ENCODE assay signal across 1 cellular context in the genomic region with DNA sequence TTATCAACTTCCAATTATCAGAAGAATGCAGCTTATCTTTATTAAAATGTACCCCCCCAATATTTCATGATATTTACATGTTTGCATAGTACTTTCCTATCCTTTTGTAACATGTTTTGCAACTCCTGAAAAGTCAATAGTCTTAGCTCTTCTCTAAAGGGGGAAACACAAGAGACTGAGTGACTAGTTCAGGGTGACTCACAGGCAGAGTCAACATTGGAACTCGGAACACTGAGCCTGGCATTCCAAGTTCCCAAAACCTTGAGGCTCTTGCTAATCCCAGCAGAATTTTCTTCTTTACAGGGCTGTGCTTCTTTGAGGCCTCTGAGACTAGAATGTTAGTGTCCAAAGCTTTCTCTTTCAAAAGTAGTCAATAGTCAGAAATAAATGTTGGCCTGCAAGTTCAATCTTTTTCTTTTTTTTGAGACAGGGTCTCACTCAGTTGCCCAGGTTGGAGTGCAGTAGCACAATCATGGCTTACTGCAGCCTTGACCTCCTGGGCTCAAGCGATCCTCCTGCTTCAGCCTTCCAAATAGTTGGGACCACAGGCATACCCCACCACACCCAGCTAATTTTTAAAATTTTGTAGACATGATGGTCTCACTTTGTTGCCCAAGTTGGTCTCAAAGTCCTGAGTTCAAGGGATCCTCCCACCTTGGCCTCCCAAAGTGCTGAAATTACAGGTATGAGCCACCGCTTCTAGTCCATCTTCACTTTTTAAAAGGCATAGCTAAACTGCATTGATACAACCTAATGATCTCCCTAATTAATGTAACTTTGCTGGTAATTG.
TF ChIP-seq lines count a peak whose summit lies in the region.

No MANE protein-coding gene starts in this region.

TF ChIP-seq in HepG2, 621 proteins besides CTCF, POLR2A, EP300 and RAD21 (continued from another document and continues in another):
- no peak for TF ChIP-seq TCF12 (IDR thresholded peaks at IDR 0.05)
- no peak for TF ChIP-seq TCF12 (CRISPR knock-in tag; IDR thresholded peaks at IDR 0.05)
- 0 out of 2 replicates have a peak, but pooled peaks have one; percentile 47 for TF ChIP-seq ZNF224 (CRISPR knock-in tag; IDR thresholded peaks at IDR 0.05)
- TF ChIP-seq NCOA1 (CRISPR knock-in tag; IDR thresholded peaks at IDR 0.05) = peak; percentile 92; the same call in 1 of the 2 replicates
- TF ChIP-seq ETV5 (CRISPR knock-in tag; IDR thresholded peaks at IDR 0.05; ENCODE audit: borderline replicate concordance) = peak; percentile 75; the same call in 1 of the 2 replicates
- TF ChIP-seq, protein P1, sequence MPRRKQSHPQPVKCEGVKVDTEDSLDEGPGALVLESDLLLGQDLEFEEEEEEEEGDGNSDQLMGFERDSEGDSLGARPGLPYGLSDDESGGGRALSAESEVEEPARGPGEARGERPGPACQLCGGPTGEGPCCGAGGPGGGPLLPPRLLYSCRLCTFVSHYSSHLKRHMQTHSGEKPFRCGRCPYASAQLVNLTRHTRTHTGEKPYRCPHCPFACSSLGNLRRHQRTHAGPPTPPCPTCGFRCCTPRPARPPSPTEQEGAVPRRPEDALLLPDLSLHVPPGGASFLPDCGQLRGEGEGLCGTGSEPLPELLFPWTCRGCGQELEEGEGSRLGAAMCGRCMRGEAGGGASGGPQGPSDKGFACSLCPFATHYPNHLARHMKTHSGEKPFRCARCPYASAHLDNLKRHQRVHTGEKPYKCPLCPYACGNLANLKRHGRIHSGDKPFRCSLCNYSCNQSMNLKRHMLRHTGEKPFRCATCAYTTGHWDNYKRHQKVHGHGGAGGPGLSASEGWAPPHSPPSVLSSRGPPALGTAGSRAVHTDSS (CRISPR knock-in tag; conservative IDR thresholded peaks at IDR 0.05) = no peak
- TF ChIP-seq ZNF468 (CRISPR knock-in tag; IDR thresholded peaks at IDR 0.05) = no peak
- TF ChIP-seq KLF6 (CRISPR knock-in tag; IDR thresholded peaks at IDR 0.05) = peak; percentile 71; the same call in 1 of the 2 replicates
- TF ChIP-seq NFE2L1 (CRISPR knock-in tag; IDR thresholded peaks at IDR 0.05; ENCODE audit: borderline replicate concordance) = no peak
- peak; percentile 97 for TF ChIP-seq JUN (CRISPR knock-in tag; IDR thresholded peaks at IDR 0.05)
- TF ChIP-seq ZSCAN29 (CRISPR knock-in tag; conservative IDR thresholded peaks at IDR 0.05) = peak; percentile 50; the same call in 1 of the 2 replicates
- peak; percentile 91 for TF ChIP-seq BCL6 (CRISPR knock-in tag; IDR thresholded peaks at IDR 0.05)
- TF ChIP-seq RARG (CRISPR knock-in tag; IDR thresholded peaks at IDR 0.05; ENCODE audit: low read depth) = no peak
- TF ChIP-seq ELF4 (CRISPR knock-in tag; IDR thresholded peaks at IDR 0.05; ENCODE audit: borderline replicate concordance) = peak; percentile 66; the same call in 1 of the 2 replicates
- TF ChIP-seq, protein P2, sequence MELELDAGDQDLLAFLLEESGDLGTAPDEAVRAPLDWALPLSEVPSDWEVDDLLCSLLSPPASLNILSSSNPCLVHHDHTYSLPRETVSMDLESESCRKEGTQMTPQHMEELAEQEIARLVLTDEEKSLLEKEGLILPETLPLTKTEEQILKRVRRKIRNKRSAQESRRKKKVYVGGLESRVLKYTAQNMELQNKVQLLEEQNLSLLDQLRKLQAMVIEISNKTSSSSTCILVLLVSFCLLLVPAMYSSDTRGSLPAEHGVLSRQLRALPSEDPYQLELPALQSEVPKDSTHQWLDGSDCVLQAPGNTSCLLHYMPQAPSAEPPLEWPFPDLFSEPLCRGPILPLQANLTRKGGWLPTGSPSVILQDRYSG (CRISPR knock-in tag; IDR thresholded peaks at IDR 0.05) = no peak
- TF ChIP-seq E2F2 (CRISPR knock-in tag; IDR thresholded peaks at IDR 0.05; ENCODE audit: borderline replicate concordance) = no peak
- TF ChIP-seq ZNF574 (CRISPR knock-in tag; IDR thresholded peaks at IDR 0.05) = 0 out of 2 replicates have a peak, but pooled peaks have one; percentile 29
- TF ChIP-seq TBL1XR1 (IDR thresholded peaks at IDR 0.05; ENCODE audit: borderline replicate concordance, low read length, partially characterized antibody) = peak; percentile 41
- TF ChIP-seq ATF7 (IDR thresholded peaks at IDR 0.05) = peak; percentile 34; the same call in 1 of the 2 replicates
- no peak; the same call in 1 of the 2 replicates for TF ChIP-seq ATF7 (CRISPR knock-in tag; IDR thresholded peaks at IDR 0.05)
- no peak for TF ChIP-seq CBX1 (IDR thresholded peaks at IDR 0.05; ENCODE audit: low read depth)
- peak; percentile 24; the same call in 1 of the 2 replicates for TF ChIP-seq YEATS2 (CRISPR knock-in tag; IDR thresholded peaks at IDR 0.05; ENCODE audit: borderline replicate concordance)
- no peak for TF ChIP-seq ZNF382 (CRISPR knock-in tag; IDR thresholded peaks at IDR 0.05; ENCODE audit: borderline replicate concordance)
- peak; percentile 96 for TF ChIP-seq SMAD3 (CRISPR knock-in tag; IDR thresholded peaks at IDR 0.05)
- TF ChIP-seq, protein P3, sequence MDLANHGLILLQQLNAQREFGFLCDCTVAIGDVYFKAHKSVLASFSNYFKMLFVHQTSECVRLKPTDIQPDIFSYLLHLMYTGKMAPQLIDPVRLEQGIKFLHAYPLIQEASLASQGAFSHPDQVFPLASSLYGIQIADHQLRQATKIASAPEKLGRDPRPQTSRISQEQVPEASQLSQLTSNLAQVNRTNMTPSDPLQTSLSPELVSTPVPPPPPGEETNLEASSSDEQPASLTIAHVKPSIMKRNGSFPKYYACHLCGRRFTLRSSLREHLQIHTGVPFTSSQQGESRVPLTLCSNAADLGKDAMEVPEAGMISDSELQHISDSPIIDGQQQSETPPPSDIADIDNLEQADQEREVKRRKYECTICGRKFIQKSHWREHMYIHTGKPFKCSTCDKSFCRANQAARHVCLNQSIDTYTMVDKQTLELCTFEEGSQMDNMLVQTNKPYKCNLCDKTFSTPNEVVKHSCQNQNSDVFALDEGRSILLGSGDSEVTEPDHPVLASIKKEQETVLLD (CRISPR knock-in tag; IDR thresholded peaks at IDR 0.05; ENCODE audit: low read depth) = no peak
- no peak for TF ChIP-seq NFATC3 (CRISPR knock-in tag; IDR thresholded peaks at IDR 0.05)
- TF ChIP-seq ZNF569 (CRISPR knock-in tag; IDR thresholded peaks at IDR 0.05; ENCODE audit: borderline replicate concordance) = no peak
- peak; percentile 38; the same call in 1 of the 2 replicates for TF ChIP-seq ZNF414 (CRISPR knock-in tag; IDR thresholded peaks at IDR 0.05)
- no peak for TF ChIP-seq HIVEP1 (CRISPR knock-in tag; IDR thresholded peaks at IDR 0.05)
- TF ChIP-seq XRCC5 (optimal IDR thresholded peaks at IDR 0.05; ENCODE audit: low read length) = no peak
- TF ChIP-seq SALL1 (CRISPR knock-in tag; IDR thresholded peaks at IDR 0.05) = peak; percentile 96
- no peak for TF ChIP-seq ZNF143 (CRISPR knock-in tag; IDR thresholded peaks at IDR 0.05)
- no peak for TF ChIP-seq TP53 (CRISPR knock-in tag; conservative IDR thresholded peaks at IDR 0.05)
- TF ChIP-seq KDM6A (CRISPR knock-in tag; IDR thresholded peaks at IDR 0.05; ENCODE audit: low read depth) = peak; percentile 77
- TF ChIP-seq ZNF564 (CRISPR knock-in tag; IDR thresholded peaks at IDR 0.05) = no peak
- TF ChIP-seq SAP130 (CRISPR knock-in tag; IDR thresholded peaks at IDR 0.05; ENCODE audit: low read depth) = peak; percentile 64
- TF ChIP-seq ZNF496 (CRISPR knock-in tag; IDR thresholded peaks at IDR 0.05; ENCODE audit: insufficient replicate concordance) = no peak
- peak; percentile 54; the same call in 1 of the 2 replicates for TF ChIP-seq ZBTB43 (CRISPR knock-in tag; conservative IDR thresholded peaks at IDR 0.05)
- TF ChIP-seq BCL3 (CRISPR knock-in tag; IDR thresholded peaks at IDR 0.05) = no peak
- TF ChIP-seq MBNL3 (CRISPR knock-in tag; conservative IDR thresholded peaks at IDR 0.05) = no peak
- no peak for TF ChIP-seq KLF11 (CRISPR knock-in tag; IDR thresholded peaks at IDR 0.05)
- no peak; the same call in 1 of the 2 replicates for TF ChIP-seq ZNF746 (CRISPR knock-in tag; IDR thresholded peaks at IDR 0.05)
- TF ChIP-seq ZNF563 (CRISPR knock-in tag; IDR thresholded peaks at IDR 0.05) = no peak
- peak; percentile 94 for TF ChIP-seq TEAD3 (CRISPR knock-in tag; optimal IDR thresholded peaks at IDR 0.05; ENCODE audit: borderline replicate concordance)
- TF ChIP-seq, protein P4, sequence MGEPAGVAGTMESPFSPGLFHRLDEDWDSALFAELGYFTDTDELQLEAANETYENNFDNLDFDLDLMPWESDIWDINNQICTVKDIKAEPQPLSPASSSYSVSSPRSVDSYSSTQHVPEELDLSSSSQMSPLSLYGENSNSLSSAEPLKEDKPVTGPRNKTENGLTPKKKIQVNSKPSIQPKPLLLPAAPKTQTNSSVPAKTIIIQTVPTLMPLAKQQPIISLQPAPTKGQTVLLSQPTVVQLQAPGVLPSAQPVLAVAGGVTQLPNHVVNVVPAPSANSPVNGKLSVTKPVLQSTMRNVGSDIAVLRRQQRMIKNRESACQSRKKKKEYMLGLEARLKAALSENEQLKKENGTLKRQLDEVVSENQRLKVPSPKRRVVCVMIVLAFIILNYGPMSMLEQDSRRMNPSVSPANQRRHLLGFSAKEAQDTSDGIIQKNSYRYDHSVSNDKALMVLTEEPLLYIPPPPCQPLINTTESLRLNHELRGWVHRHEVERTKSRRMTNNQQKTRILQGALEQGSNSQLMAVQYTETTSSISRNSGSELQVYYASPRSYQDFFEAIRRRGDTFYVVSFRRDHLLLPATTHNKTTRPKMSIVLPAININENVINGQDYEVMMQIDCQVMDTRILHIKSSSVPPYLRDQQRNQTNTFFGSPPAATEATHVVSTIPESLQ (CRISPR knock-in tag; conservative IDR thresholded peaks at IDR 0.05) = no peak
- no peak for TF ChIP-seq TOE1 (CRISPR knock-in tag; IDR thresholded peaks at IDR 0.05)
- TF ChIP-seq ADNP (CRISPR knock-in tag; IDR thresholded peaks at IDR 0.05) = peak; percentile 80
- no peak for TF ChIP-seq ZSCAN30 (CRISPR knock-in tag; IDR thresholded peaks at IDR 0.05)
- peak; percentile 91; the same call in 1 of the 2 replicates for TF ChIP-seq KLF9 (CRISPR knock-in tag; IDR thresholded peaks at IDR 0.05; ENCODE audit: low read depth)
- TF ChIP-seq NCOA2 (CRISPR knock-in tag; IDR thresholded peaks at IDR 0.05) = peak; percentile 98
- TF ChIP-seq TARDBP (CRISPR knock-in tag; IDR thresholded peaks at IDR 0.05) = peak; percentile 86
- no peak for TF ChIP-seq NR0B2 (CRISPR knock-in tag; IDR thresholded peaks at IDR 0.05)
- TF ChIP-seq ZMAT5 (CRISPR knock-in tag; IDR thresholded peaks at IDR 0.05; ENCODE audit: borderline replicate concordance, low read depth) = no peak
- TF ChIP-seq ZNF282 (IDR thresholded peaks at IDR 0.05; ENCODE audit: partially characterized antibody) = no peak
